17 cellular contexts compared by ENCODE assay signal in genomic region chr11:46514370-46514769, GRCh38.
A peak's percentile ranks its signal among the peaks of the same experiment; 100 is the strongest.
DNase-seq lines count a peak whose midpoint lies in the region; ATAC-seq and TF ChIP-seq lines count a peak whose summit lies in the region.
"Had no signal": no experiment of that assay in that cellular context is flagged by ENCODE, and none has a peak within 500 bp of the region (broad histone marks: within the 10 kb centered on the region; RNA-seq: fewer than 3 reads in every experiment).

No MANE protein-coding gene starts in this region.

- peaks cover 7% of the 10 kb centered on the region for H3K36me3 ChIP-seq in left ventricle myocardium inferior
- H3K36me3 ChIP-seq: sigmoid colon, uterus had no signal

- H3K27me3 Mint-ChIP-seq in WTC11 (ENCODE audit: low read depth) (no peaks in the 10 kb centered on the region), memory B cell (no peaks in the 10 kb centered on the region)
- H3K27me3 Mint-ChIP-seq: activated naive CD8-positive, alpha-beta T cell treated with anti-CD3 and anti-CD28 coated beads, Interleukin-2, amount 50 U/mL, for 24 hours; CD4-positive, alpha-beta T cell; effector memory CD8-positive, alpha-beta T cell had no signal

- H3K27ac Mint-ChIP-seq in WTC11, result peak overlapping the region; percentile 88
- H3K27ac Mint-ChIP-seq in memory B cell, result peak overlapping the region; percentile 55
- H3K27ac Mint-ChIP-seq: activated naive CD8-positive, alpha-beta T cell treated with anti-CD3 and anti-CD28 coated beads, Interleukin-2, amount 50 U/mL, for 24 hours; activated T-cell treated with anti-CD3 and anti-CD28 coated beads, Interleukin-2, amount 50 U/mL, for 72 hours; CD4-positive, alpha-beta T cell had no signal

- DNase-seq in left ventricle myocardium inferior (no peak), left cardiac atrium (no peak), WTC11 (ENCODE audit: low spot score) (no peak), memory B cell (ENCODE audit: low spot score in 2 of 2) (no peak), NCI-H146 (lab: John Stamatoyannopoulos, UW) (no peak), NCI-H1105 treated with DMSO at 0.1 percent for 48 hours (lab: John Stamatoyannopoulos, UW) (no peak)
- DNase-seq: activated naive CD8-positive, alpha-beta T cell treated with anti-CD3 and anti-CD28 coated beads, Interleukin-2, amount 50 U/mL, for 24 hours; activated T-cell treated with anti-CD3 and anti-CD28 coated beads, Interleukin-2, amount 50 U/mL, for 72 hours; CD4-positive, alpha-beta T cell; effector memory CD8-positive, alpha-beta T cell; NCI-H510A; NK-92 treated with Interleukin-12 subunit alpha and Interleukin-12 subunit beta, amount 100 ng/mL, for 24 hours; T-helper 9 cell had no signal

- ATAC-seq in left cardiac atrium (no peak), WTC11 (no peak), memory B cell (ENCODE audit: low read depth) (no peak), GM18873 (IDR thresholded peaks at IDR 0.05; ENCODE audit: low FRiP score, unreplicated experiment) (no peak)
- ATAC-seq: activated naive CD8-positive, alpha-beta T cell treated with anti-CD3 and anti-CD28 coated beads, Interleukin-2, amount 50 U/mL, for 24 hours; activated T-cell treated with anti-CD3 and anti-CD28 coated beads, Interleukin-2, amount 50 U/mL, for 72 hours; body of pancreas; effector memory CD8-positive, alpha-beta T cell had no signal

- H3K4me3 Mint-ChIP-seq in WTC11 (no peak overlapping the region), memory B cell (no peak overlapping the region)
- H3K4me3 Mint-ChIP-seq: activated naive CD8-positive, alpha-beta T cell treated with anti-CD3 and anti-CD28 coated beads, Interleukin-2, amount 50 U/mL, for 24 hours; activated T-cell treated with anti-CD3 and anti-CD28 coated beads, Interleukin-2, amount 50 U/mL, for 72 hours; CD4-positive, alpha-beta T cell; effector memory CD8-positive, alpha-beta T cell had no signal

- H3K27ac ChIP-seq in left ventricle myocardium inferior (replicated peaks), result peak overlapping the region; percentile 50
- H3K27ac ChIP-seq: body of pancreas, uterus had no signal

- CTCF ChIA-PET in WTC11 (lab: Charles Lee), result interaction anchor here (0.8 to 6.6 kb wide), 8 partner anchors 14 to 131 kb away, joined by 3 to 57 read pairs (median 6); no protein-coding TSS in a partner anchor

- no peaks in the 10 kb centered on the region for H3K9me3 ChIP-seq in left ventricle myocardium inferior (replicated peaks)
- H3K9me3 ChIP-seq: body of pancreas, sigmoid colon, uterus had no signal

- no peak overlapping the region for H3K4me3 ChIP-seq in left ventricle myocardium inferior
- H3K4me3 ChIP-seq: body of pancreas, sigmoid colon, uterus had no signal

- H3K4me1 ChIP-seq in left ventricle myocardium inferior, result peaks cover 36% of the 10 kb centered on the region
- H3K4me1 ChIP-seq: uterus had no signal

- intact Hi-C loops in left ventricle myocardium inferior (cut with micrococcal nuclease), result no loop called here
- intact Hi-C loops in left cardiac atrium (cut with DNase I), result no loop called here

- H3K4me1 Mint-ChIP-seq in WTC11 (peaks cover 34% of the 10 kb centered on the region), memory B cell (peaks cover 11% of the 10 kb centered on the region)

- no peak for TF ChIP-seq CTCF in left ventricle myocardium inferior (IDR thresholded peaks at IDR 0.05; ENCODE audit: borderline replicate concordance)
- TF ChIP-seq CTCF in WTC11 (IDR thresholded peaks at IDR 0.05), result no peak

- POLR2A ChIA-PET in WTC11 (lab: Charles Lee), result no interaction called here

- no peaks in the 10 kb centered on the region for H3K36me3 Mint-ChIP-seq in WTC11
- H3K36me3 Mint-ChIP-seq in memory B cell, result peaks cover 17% of the 10 kb centered on the region

- H3K9me3 Mint-ChIP-seq in WTC11, result no peaks in the 10 kb centered on the region
- H3K9me3 Mint-ChIP-seq in memory B cell, result no peaks in the 10 kb centered on the region
- H3K9me3 Mint-ChIP-seq: activated naive CD8-positive, alpha-beta T cell treated with anti-CD3 and anti-CD28 coated beads, Interleukin-2, amount 50 U/mL, for 24 hours; activated T-cell treated with anti-CD3 and anti-CD28 coated beads, Interleukin-2, amount 50 U/mL, for 72 hours; CD4-positive, alpha-beta T cell; effector memory CD8-positive, alpha-beta T cell had no signal

- H3K27me3 ChIP-seq in left ventricle myocardium inferior (ENCODE audit: low read depth), result no peaks in the 10 kb centered on the region
- H3K27me3 ChIP-seq: body of pancreas, sigmoid colon, uterus had no signal

TF ChIP-seq in WTC11, 78 proteins besides CTCF, POLR2A, EP300 and RAD21:
- TF ChIP-seq ZMAT4 (CRISPR knock-in tag; IDR thresholded peaks at IDR 0.05) (no peak), ZNF121 (CRISPR knock-in tag; IDR thresholded peaks at IDR 0.05) (0 out of 2 replicates have a peak, but pooled peaks have one; percentile 58)
